15 cellular contexts compared by ENCODE assay signal in genomic region chr4:181959121-181959520, GRCh38.
DNase-seq lines count a peak whose midpoint lies in the region; ATAC-seq and TF ChIP-seq lines count a peak whose summit lies in the region.
"Had no signal": no experiment of that assay in that cellular context is flagged by ENCODE, and none has a peak within 500 bp of the region (broad histone marks: within the 10 kb centered on the region; RNA-seq: fewer than 3 reads in every experiment).

No MANE protein-coding gene starts in this region.

- H3K9me3 Mint-ChIP-seq in activated T-helper 17 cell treated with anti-CD3 and anti-CD28 coated beads, Interleukin-2, amount 50 U/mL, for 72 hours: peaks cover 5% of the 10 kb centered on the region
- H3K9me3 Mint-ChIP-seq: activated naive CD4-positive, alpha-beta T cell treated with anti-CD3 and anti-CD28 coated beads, Interleukin-2, amount 50 U/mL, for 24 hours had no signal

- no peaks in the 10 kb centered on the region for H3K27me3 ChIP-seq in mammary epithelial cell (ENCODE audit: insufficient read depth, low read length)
- H3K27me3 ChIP-seq: upper lobe of left lung had no signal

- H3K9ac ChIP-seq in mammary epithelial cell (ENCODE audit: insufficient read depth, low read length): peak overlapping the region; percentile 41

- H3K4me3 ChIP-seq in AG10803 (ENCODE audit: low read length) (no peak overlapping the region), mammary epithelial cell (replicated peaks in 1 of 3; ENCODE audit: insufficient read depth in 1 of 3, low read depth in 2 of 3, low read length in 3 of 3) (no peak overlapping the region)
- H3K4me3 ChIP-seq: upper lobe of left lung had no signal

- H2AFZ ChIP-seq in mammary epithelial cell (ENCODE audit: low read depth, low read length): no peak overlapping the region

- H3K4me1 Mint-ChIP-seq in activated T-helper 17 cell treated with anti-CD3 and anti-CD28 coated beads, Interleukin-2, amount 50 U/mL, for 72 hours: no peaks in the 10 kb centered on the region
- H3K4me1 Mint-ChIP-seq: activated naive CD4-positive, alpha-beta T cell treated with anti-CD3 and anti-CD28 coated beads, Interleukin-2, amount 50 U/mL, for 24 hours; natural killer cell had no signal

- ATAC-seq in activated T-helper 17 cell treated with anti-CD3 and anti-CD28 coated beads, Interleukin-2, amount 50 U/mL, for 72 hours (replicated peaks): no peak
- ATAC-seq in GM19452 (IDR thresholded peaks at IDR 0.05; ENCODE audit: unreplicated experiment): no peak
- ATAC-seq: HCT116, natural killer cell had no signal

- H3K9me3 ChIP-seq in mammary epithelial cell (replicated peaks; ENCODE audit: insufficient read depth, low read length): no peaks in the 10 kb centered on the region
- H3K9me3 ChIP-seq: upper lobe of left lung had no signal

- no peaks in the 10 kb centered on the region for H3K79me2 ChIP-seq in mammary epithelial cell (ENCODE audit: insufficient read depth, low read length)

- DNase-seq in AG10803 (ENCODE audit: low read depth) (peak; percentile 84), M059J (ENCODE audit: low read depth) (peak; percentile 87), mammary epithelial cell (peak; percentile 87), kidney tubule cell (ENCODE audit: low spot score) (peak; percentile 93), NCI-H1092 treated with DMSO at 0.1 percent for 48 hours (lab: John Stamatoyannopoulos, UW) (no peak)
- DNase-seq in effector CD4-positive, alpha-beta T cell: no peak
- DNase-seq: C1 segment of cervical spinal cord, natural killer cell, NCI-H526 treated with DMSO at 0.1 percent for 48 hours, small intestine, upper lobe of left lung had no signal

- H3K36me3 ChIP-seq in mammary epithelial cell (ENCODE audit: insufficient read depth, low read length): no peaks in the 10 kb centered on the region
- H3K36me3 ChIP-seq: upper lobe of left lung had no signal

- H3K4me3 Mint-ChIP-seq in activated T-helper 17 cell treated with anti-CD3 and anti-CD28 coated beads, Interleukin-2, amount 50 U/mL, for 72 hours: no peak overlapping the region
- H3K4me3 Mint-ChIP-seq: activated naive CD4-positive, alpha-beta T cell treated with anti-CD3 and anti-CD28 coated beads, Interleukin-2, amount 50 U/mL, for 24 hours; natural killer cell had no signal

- no TSS peak for BruUV-seq in mammary epithelial cell (replicated peaks; lab: Mats Ljungman, UMichigan)

- CTCF ChIA-PET in mammary epithelial cell (lab: Charles Lee; ENCODE audit: low non-redundant PET): interaction anchor here (0.8 kb wide), 1 partner anchor 348 kb away, joined by 6 read pairs; no protein-coding TSS in a partner anchor

- TF ChIP-seq CTCF in AG10803 (conservative IDR thresholded peaks at IDR 0.05; ENCODE audit: low read length) (no peak), mammary epithelial cell (conservative IDR thresholded peaks at IDR 0.05 in 1 of 2, IDR thresholded peaks at IDR 0.05 in 1 of 2; ENCODE audit: extremely low read depth in 1 of 2, insufficient read depth in 1 of 2, low read depth in 1 of 2, low read length in 2 of 2) (no peak)

- in situ Hi-C loops in mammary epithelial cell (cut with MboI; ENCODE audit: low sequenced_read_pairs in 2 of 2): no loop called here

- no peaks in the 10 kb centered on the region for H3K27me3 Mint-ChIP-seq in activated T-helper 17 cell treated with anti-CD3 and anti-CD28 coated beads, Interleukin-2, amount 50 U/mL, for 72 hours
- H3K27me3 Mint-ChIP-seq: activated naive CD4-positive, alpha-beta T cell treated with anti-CD3 and anti-CD28 coated beads, Interleukin-2, amount 50 U/mL, for 24 hours had no signal

- 8% methylated on average over 3 of the region's 3 CpGs for WGBS in mammary epithelial cell (ENCODE audit: low coverage, missing lambda C conversion rate)

- H3K27ac Mint-ChIP-seq in activated T-helper 17 cell treated with anti-CD3 and anti-CD28 coated beads, Interleukin-2, amount 50 U/mL, for 72 hours: no peak overlapping the region
- H3K27ac Mint-ChIP-seq: activated naive CD4-positive, alpha-beta T cell treated with anti-CD3 and anti-CD28 coated beads, Interleukin-2, amount 50 U/mL, for 24 hours; natural killer cell had no signal

- no peaks in the 10 kb centered on the region for H4K20me1 ChIP-seq in mammary epithelial cell (ENCODE audit: insufficient read depth, low read length)

- peak overlapping the region; percentile 55 for H3K4me2 ChIP-seq in mammary epithelial cell (ENCODE audit: insufficient read depth, low read depth, low read length)

- H3K27ac ChIP-seq in mammary epithelial cell (ENCODE audit: insufficient read depth, low read depth, low read length): peak overlapping the region; percentile 81
- H3K27ac ChIP-seq: upper lobe of left lung had no signal

- H3K4me1 ChIP-seq in mammary epithelial cell (ENCODE audit: insufficient read depth, low read length): peaks cover 38% of the 10 kb centered on the region
- H3K4me1 ChIP-seq: upper lobe of left lung had no signal

- dilution Hi-C loops in mammary epithelial cell (cut with HindIII; ENCODE audit: low sequenced_read_pairs): no loop called here

- intact Hi-C loops in mammary epithelial cell (cut with micrococcal nuclease): loop anchor here (5.0 to 10.0 kb wide), 2 partner anchors 183 to 286 kb away; partner anchors contain the start of gene TENM3

- no peaks in the 10 kb centered on the region for H3K36me3 Mint-ChIP-seq in activated T-helper 17 cell treated with anti-CD3 and anti-CD28 coated beads, Interleukin-2, amount 50 U/mL, for 72 hours (ENCODE audit: low read depth)
- H3K36me3 Mint-ChIP-seq: activated naive CD4-positive, alpha-beta T cell treated with anti-CD3 and anti-CD28 coated beads, Interleukin-2, amount 50 U/mL, for 24 hours; natural killer cell had no signal

Comparison
In these comparisons a context has a peak if more than half of its experiments do, and no peak if none do; other contexts are left out.
1. DNase-seq: peak in AG10803 (single experiment), M059J (single experiment), mammary epithelial cell (single experiment) and kidney tubule cell (single experiment); none in effector CD4-positive, alpha-beta T cell (single experiment) and NCI-H1092 treated with DMSO at 0.1 percent for 48 hours (single experiment).